ENCODE assay signal across 14 cellular contexts in the genomic region with DNA sequence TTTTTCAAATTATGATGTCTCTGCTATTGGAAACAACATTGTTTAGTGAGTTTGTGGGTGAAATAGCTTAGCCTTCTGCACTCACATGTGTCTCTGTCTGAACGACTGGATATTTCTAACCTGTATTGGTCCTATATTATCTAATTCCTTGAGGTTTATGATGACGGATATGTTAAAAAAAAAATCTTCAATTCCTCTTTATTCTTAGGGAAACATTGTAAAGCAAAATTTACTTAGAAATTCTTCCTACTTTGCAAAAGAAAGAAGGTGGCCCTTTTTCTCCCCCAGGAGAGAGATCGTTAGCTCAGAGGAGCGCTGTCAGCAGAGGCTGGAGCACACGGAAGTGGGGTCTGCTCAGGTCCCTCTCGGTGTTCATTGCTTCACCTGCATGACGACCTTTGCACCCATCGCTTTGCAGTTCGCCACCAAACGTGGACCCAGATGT.
DNase-seq lines count a peak whose midpoint lies in the region; ATAC-seq, FAIRE-seq and TF ChIP-seq lines count a peak whose summit lies in the region.
"Had no signal": no experiment of that assay in that cellular context is flagged by ENCODE, and none has a peak within 500 bp of the region (broad histone marks: within the 10 kb centered on the region; RNA-seq: fewer than 3 reads in every experiment).

No MANE protein-coding gene starts in this region.

- TF ChIP-seq CTCF in WTC11 (IDR thresholded peaks at IDR 0.05) (no peak), HepG2 (CRISPR knock-in tag; IDR thresholded peaks at IDR 0.05) (no peak), progenitor cell of endocrine pancreas (IDR thresholded peaks at IDR 0.05; ENCODE audit: unreplicated experiment) (no peak)

- no peak; the same call in 1 of the 2 replicates for ATAC-seq in WTC11
- no peak for ATAC-seq in HepG2
- ATAC-seq: PC-3 had no signal

- H2AFZ ChIP-seq in HepG2 (ENCODE audit: low read length): no peak overlapping the region

- POLR2A ChIA-PET in WTC11 (lab: Charles Lee): no interaction called here
- POLR2A ChIA-PET in HepG2 (lab: Yijun Ruan, JAX): interaction anchor here (0.6 to 7.2 kb wide), 17 partner anchors 10 to 216 kb away, joined by 3 to 186 read pairs (median 8); a partner anchor contains a TSS

- H3K36me3 Mint-ChIP-seq in WTC11 (no peaks in the 10 kb centered on the region), progenitor cell of endocrine pancreas (ENCODE audit: insufficient read depth) (no peaks in the 10 kb centered on the region)
- H3K36me3 Mint-ChIP-seq: CD8-positive, alpha-beta memory T cell had no signal

- H3K4me2 ChIP-seq in BLaER1 treated with 17β-estradiol and CSF1 and Interleukin-3, amounts not matched to agents 10 nM and 100 nM: peak overlapping the region; percentile 74 to 97 (median 84); a peak in 21 of 22 replicates
- peak overlapping the region; percentile 90 for H3K4me2 ChIP-seq in HepG2 (ENCODE audit: low read depth, low read length)

- peaks cover 4% of the 10 kb centered on the region; the same call in 1 of the 2 replicates for H3K27me3 Mint-ChIP-seq in WTC11 (ENCODE audit: low read depth)
- H3K27me3 Mint-ChIP-seq in progenitor cell of endocrine pancreas: peaks cover 5% of the 10 kb centered on the region
- H3K27me3 Mint-ChIP-seq: CD8-positive, alpha-beta memory T cell had no signal

- H3K4me3 Mint-ChIP-seq in WTC11 (no peak overlapping the region), progenitor cell of endocrine pancreas (ENCODE audit: low read depth) (peak overlapping the region; percentile 42)
- H3K4me3 Mint-ChIP-seq: CD8-positive, alpha-beta memory T cell had no signal

- no peaks in the 10 kb centered on the region for H4K20me1 ChIP-seq in BLaER1 treated with 17β-estradiol and CSF1 and Interleukin-3, amounts not matched to agents 10 nM and 100 nM
- no peaks in the 10 kb centered on the region for H4K20me1 ChIP-seq in HepG2 (ENCODE audit: insufficient read depth, low read length)

- CTCF ChIA-PET in WTC11 (lab: Charles Lee) (interaction anchor here (1.3 kb wide), 1 partner anchor 66 kb away, joined by 3 read pairs; no protein-coding TSS in a partner anchor), HepG2 (lab: Yijun Ruan, JAX; ENCODE audit: low intra/inter-chr PET ratio, low total read pairs) (no interaction called here)

- intact Hi-C loops in HepG2 (cut with micrococcal nuclease; ENCODE audit: unreplicated experiment): loop anchor here (1.0 to 5.0 kb wide), 7 partner anchors 10 to 203 kb away; a partner anchor contains a TSS

- peaks cover 0 to 36% (median 0%) of the 10 kb centered on the region in 11 experiments; a peak in 7 of 22 replicates for H3K36me3 ChIP-seq in BLaER1 treated with 17β-estradiol and CSF1 and Interleukin-3, amounts not matched to agents 10 nM and 100 nM
- H3K36me3 ChIP-seq in HepG2 (replicated peaks in 1 of 2; ENCODE audit: control insufficient read depth in 1 of 2, insufficient read depth in 2 of 2, low read length in 2 of 2): no peaks in the 10 kb centered on the region

- in situ Hi-C loops in HepG2 (cut with HindIII; ENCODE audit: extremely low pct_ligation_motif_present, low pct_unique_long_range_greater_than_20kb): no loop called here

- TF ChIP-seq RAD21 in HepG2 (CRISPR knock-in tag; IDR thresholded peaks at IDR 0.05): no peak

- no peaks in the 10 kb centered on the region for H3K27me3 ChIP-seq in BLaER1 treated with 17β-estradiol and CSF1 and Interleukin-3, amounts not matched to agents 10 nM and 100 nM
- H3K27me3 ChIP-seq in HepG2 (ENCODE audit: control insufficient read depth in 1 of 2, insufficient read depth in 2 of 2, low read length in 2 of 2): no peaks in the 10 kb centered on the region

- peak overlapping the region; percentile 60 to 95 (median 89); a peak in 18 of 22 replicates for H3K27ac ChIP-seq in BLaER1 treated with 17β-estradiol and CSF1 and Interleukin-3, amounts not matched to agents 10 nM and 100 nM
- H3K27ac ChIP-seq in HepG2 (ENCODE audit: extremely low read length, insufficient read depth, low read length): peak overlapping the region; percentile 96

- TF ChIP-seq EP300 in HepG2 (IDR thresholded peaks at IDR 0.05; ENCODE audit: low read depth in 2 of 2, low read length in 2 of 2): peak in 1 of 2 experiments; percentile 85; a peak in 1 of 4 replicates
- no peak for TF ChIP-seq EP300 in HepG2 (CRISPR knock-in tag; IDR thresholded peaks at IDR 0.05; ENCODE audit: borderline replicate concordance)

- peak in 1 of 2 experiments; percentile 23; a peak in 3 of 4 replicates for TF ChIP-seq POLR2A in HepG2 (IDR thresholded peaks at IDR 0.05; ENCODE audit: insufficient read depth in 1 of 2, low read depth in 2 of 2, low read length in 2 of 2)

- peaks cover 0 to 24% (median 12%) of the 10 kb centered on the region in 11 experiments; a peak in 13 of 22 replicates for H3K9me3 ChIP-seq in BLaER1 treated with 17β-estradiol and CSF1 and Interleukin-3, amounts not matched to agents 10 nM and 100 nM (replicated peaks in 1 of 11)
- H3K9me3 ChIP-seq in HepG2 (ENCODE audit: low read length): no peaks in the 10 kb centered on the region

- TSS peak; percentile 93 for BruUV-seq in HepG2 (replicated peaks; lab: Mats Ljungman, UMichigan)

- H3K4me1 Mint-ChIP-seq in WTC11 (peaks cover 53% of the 10 kb centered on the region), progenitor cell of endocrine pancreas (ENCODE audit: low read depth) (peaks cover 31% of the 10 kb centered on the region)

- peak overlapping the region in 6 of 11 experiments; percentile 6 to 78 (median 52); a peak in 8 of 22 replicates for H3K9ac ChIP-seq in BLaER1 treated with 17β-estradiol and CSF1 and Interleukin-3, amounts not matched to agents 10 nM and 100 nM
- H3K9ac ChIP-seq in HepG2 (ENCODE audit: insufficient read depth, low read depth, low read length): peak overlapping the region; percentile 82

- FAIRE-seq in HepG2 (lab: Jason Lieb, UNC): no peak

- H3K27ac Mint-ChIP-seq in WTC11 (0 out of 2 replicates have a peak overlapping the region, but pooled peaks have one; percentile 8), progenitor cell of endocrine pancreas (peak overlapping the region; percentile 93)

- DNase-seq in WTC11 (ENCODE audit: low spot score): no peak
- DNase-seq in HepG2 (ENCODE audit: low spot score): no peak
- DNase-seq in progenitor cell of endocrine pancreas (ENCODE audit: low spot score, unreplicated experiment): no peak
- DNase-seq in GF-D8 (lab: John Stamatoyannopoulos, UW): no peak
- no peak for DNase-seq in DMS114 treated with DMSO at 0.1 percent for 48 hours (lab: John Stamatoyannopoulos, UW; ENCODE audit: unreplicated experiment)
- no peak for DNase-seq in NCI-H774 (lab: John Stamatoyannopoulos, UW)
- DNase-seq in NCI-H1694 (lab: John Stamatoyannopoulos, UW): no peak
- DNase-seq: CD8-positive, alpha-beta memory T cell; DND-41; HCEC 1CT; NCI-H1694 treated with DMSO at 0.1 percent for 48 hours; NCI-H524; PC-3 had no signal

- no peak overlapping the region for H3K4me3 ChIP-seq in BLaER1 treated with 17β-estradiol and CSF1 and Interleukin-3, amounts not matched to agents 10 nM and 100 nM
- peak overlapping the region; percentile 3 to 58 (median 18); a peak in 4 of 6 replicates for H3K4me3 ChIP-seq in HepG2 (replicated peaks in 1 of 3; ENCODE audit: insufficient read depth in 1 of 3, low read depth in 2 of 3, low read length in 3 of 3)

- 2% methylated on average over 10 of the region's 10 CpGs for WGBS in HepG2 (ENCODE audit: low lambda C conversion rate)

- no peaks in the 10 kb centered on the region for H3K79me2 ChIP-seq in HepG2 (ENCODE audit: insufficient read depth, low read length)

- H3K4me1 ChIP-seq in BLaER1 treated with 17β-estradiol and CSF1 and Interleukin-3, amounts not matched to agents 10 nM and 100 nM: peaks cover 90 to 100% (median 100%) of the 10 kb centered on the region in 10 experiments
- H3K4me1 ChIP-seq in HepG2 (ENCODE audit: insufficient read depth, low read length): peaks cover 99% of the 10 kb centered on the region

- H3K9me3 Mint-ChIP-seq in WTC11 (0 out of 2 replicates have a peak, but pooled peaks cover 4% of the 10 kb centered on the region), progenitor cell of endocrine pancreas (ENCODE audit: low read depth) (no peaks in the 10 kb centered on the region)
- H3K9me3 Mint-ChIP-seq: CD8-positive, alpha-beta memory T cell had no signal

TF ChIP-seq in WTC11, 78 proteins besides CTCF, POLR2A, EP300 and RAD21:
- TF ChIP-seq, protein P1, sequence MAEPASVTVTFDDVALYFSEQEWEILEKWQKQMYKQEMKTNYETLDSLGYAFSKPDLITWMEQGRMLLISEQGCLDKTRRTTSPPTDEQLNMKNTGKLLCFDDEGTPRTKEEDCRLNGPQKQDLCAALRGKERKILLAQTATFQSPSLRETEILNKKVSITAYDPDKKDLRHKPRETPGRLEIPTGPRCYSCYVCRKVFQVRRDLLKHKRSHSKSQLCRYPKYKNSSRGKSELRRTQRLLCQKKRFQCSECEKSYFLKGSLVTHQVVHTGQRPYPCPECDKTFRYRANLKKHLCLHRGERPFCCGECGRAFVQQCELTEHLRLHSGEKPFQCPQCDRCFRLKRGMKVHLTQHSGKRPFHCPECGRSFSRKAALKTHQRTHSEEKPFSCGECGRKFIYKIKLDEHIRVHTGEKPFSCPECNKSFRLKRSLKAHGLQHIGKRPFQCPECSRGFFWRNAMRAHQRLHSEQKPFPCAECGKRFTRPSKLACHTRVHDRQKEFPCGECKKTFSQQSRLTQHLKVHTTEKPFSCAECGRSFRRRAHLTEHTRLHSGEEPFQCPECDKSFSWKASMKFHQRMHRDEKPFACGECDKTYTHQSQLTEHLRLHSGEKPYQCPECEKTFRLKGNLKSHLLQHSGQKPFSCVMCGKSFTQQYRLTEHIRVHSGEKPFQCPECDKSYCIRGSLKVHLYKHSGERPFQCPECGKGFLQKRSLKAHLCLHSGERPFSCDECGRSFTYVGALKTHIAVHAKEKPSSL (CRISPR knock-in tag; conservative IDR thresholded peaks at IDR 0.05): no peak

TF ChIP-seq in HepG2, 621 proteins besides CTCF, POLR2A, EP300 and RAD21 (continues in another document):
- peak; percentile 97 for TF ChIP-seq CEBPB (IDR thresholded peaks at IDR 0.05; ENCODE audit: borderline replicate concordance, low read depth, low read length)
- 0 out of 2 replicates have a peak, but pooled peaks have one; percentile 14 for TF ChIP-seq ZNF468 (CRISPR knock-in tag; IDR thresholded peaks at IDR 0.05)
- TF ChIP-seq STAG1 (CRISPR knock-in tag; IDR thresholded peaks at IDR 0.05): no peak
- TF ChIP-seq, protein P2, sequence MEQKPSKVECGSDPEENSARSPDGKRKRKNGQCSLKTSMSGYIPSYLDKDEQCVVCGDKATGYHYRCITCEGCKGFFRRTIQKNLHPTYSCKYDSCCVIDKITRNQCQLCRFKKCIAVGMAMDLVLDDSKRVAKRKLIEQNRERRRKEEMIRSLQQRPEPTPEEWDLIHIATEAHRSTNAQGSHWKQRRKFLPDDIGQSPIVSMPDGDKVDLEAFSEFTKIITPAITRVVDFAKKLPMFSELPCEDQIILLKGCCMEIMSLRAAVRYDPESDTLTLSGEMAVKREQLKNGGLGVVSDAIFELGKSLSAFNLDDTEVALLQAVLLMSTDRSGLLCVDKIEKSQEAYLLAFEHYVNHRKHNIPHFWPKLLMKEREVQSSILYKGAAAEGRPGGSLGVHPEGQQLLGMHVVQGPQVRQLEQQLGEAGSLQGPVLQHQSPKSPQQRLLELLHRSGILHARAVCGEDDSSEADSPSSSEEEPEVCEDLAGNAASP (CRISPR knock-in tag; IDR thresholded peaks at IDR 0.05; ENCODE audit: borderline replicate concordance): peak; percentile 98
- TF ChIP-seq ZNF296 (CRISPR knock-in tag; conservative IDR thresholded peaks at IDR 0.05): peak; percentile 19; the same call in 1 of the 2 replicates

Comparison
In these comparisons a context has a peak if more than half of its experiments do, and no peak if none do; other contexts are left out.
1. H3K4me3 ChIP-seq: peak in HepG2 (3 of 3); none in BLaER1 treated with 17β-estradiol and CSF1 and Interleukin-3, amounts not matched to agents 10 nM and 100 nM (0 of 10).